Comparison of ENCODE assay signal across 26 cellular contexts in the genomic region with DNA sequence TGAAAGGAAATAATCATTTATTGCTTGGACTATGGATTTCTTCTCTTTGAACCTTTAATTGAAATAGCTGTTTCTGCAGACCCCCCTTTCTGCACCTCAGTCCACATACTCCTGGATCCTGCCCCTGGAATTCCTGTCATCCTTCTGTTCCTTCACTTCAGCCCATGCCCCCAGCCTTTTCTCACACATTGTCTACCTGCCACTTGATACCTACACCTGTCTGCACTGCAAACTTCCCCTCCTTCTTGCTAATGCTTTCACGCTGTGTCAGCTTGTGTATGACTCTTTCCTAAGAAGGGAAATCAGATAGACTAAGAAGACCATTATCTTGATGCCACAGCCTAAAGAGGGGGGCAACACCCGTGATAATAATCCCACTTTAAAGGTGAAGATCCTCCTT.
"Had no signal": no experiment of that assay in that cellular context is flagged by ENCODE, and none has a peak within 500 bp of the region (broad histone marks: within the 10 kb centered on the region; RNA-seq: fewer than 3 reads in every experiment).

No MANE protein-coding gene starts in this region.

- H3K9ac ChIP-seq: KMS-11 had no signal

- H3K27ac ChIP-seq: brain microvascular endothelial cell, KMS-11, SJCRH30, SK-N-MC had no signal

- DNase-seq: activated CD4-positive, alpha-beta memory T cell treated with anti-CD3 and anti-CD28 coated beads for 36 hours; activated CD4-positive, alpha-beta T cell treated with anti-CD3 and anti-CD28 coated beads for 36 hours; activated CD4-positive, alpha-beta T cell treated with anti-CD3 and anti-CD28 coated beads, Interleukin-2, amount 10 ng/mL, durations not matched to agents 7 days and 5 days; activated CD8-positive, alpha-beta memory T cell treated with anti-CD3 and anti-CD28 coated beads, Interleukin-2, amount 50 U/mL, for 4 hours; activated naive CD4-positive, alpha-beta T cell treated with anti-CD3 and anti-CD28 coated beads, Interleukin-2, amount 10 ng/mL, durations not matched to agents 7 days and 5 days; activated naive CD8-positive, alpha-beta T cell treated with anti-CD3 and anti-CD28 coated beads for 36 hours; activated T-cell treated with anti-CD3 and anti-CD28 coated beads for 4 hours; activated T-cell treated with anti-CD3 and anti-CD28 coated beads, Interleukin-2, amount 50 U/mL, for 4 hours; amniotic stem cell; aorta; brain microvascular endothelial cell; central memory CD4-positive, alpha-beta T cell; NCI-H1105; NCI-H1417 treated with DMSO at 0.1 percent for 48 hours; NCI-H1694 treated with DMSO at 0.1 percent for 48 hours; NCI-H2029; NCI-H345; NCI-H524 treated with DMSO at 0.1 percent for 48 hours; SHP77; SJCRH30 had no signal

- H3K36me3 ChIP-seq: brain microvascular endothelial cell, SJCRH30 had no signal

- FAIRE-seq: colon, TTC549 had no signal

- H3K9me3 ChIP-seq: SJCRH30 had no signal

- H3K4me1 ChIP-seq: SJCRH30 had no signal

- H3K27me3 ChIP-seq: brain microvascular endothelial cell, SJCRH30 had no signal

- H3K4me2 ChIP-seq: KMS-11 had no signal

- ATAC-seq: activated CD4-positive, alpha-beta T cell treated with anti-CD3 and anti-CD28 coated beads for 36 hours; activated CD4-positive, CD25-positive, alpha-beta regulatory T cell treated with anti-CD3 and anti-CD28 coated beads, Interleukin-2, amount 50 U/mL, for 24 hours; activated T-cell treated with anti-CD3 and anti-CD28 coated beads, Interleukin-2, amount 50 U/mL, for 4 hours; Panc1 had no signal

- H3K4me3 ChIP-seq: SJCRH30, SK-N-MC had no signal
